Comparison of ENCODE assay signal across 1 cellular context in genomic region chr12:120292661-120293531, GRCh38.
TF ChIP-seq lines count a peak whose summit lies in the region.

TSS of gene RNU4-1 (minus strand) at chr12:120293237.

TF ChIP-seq in HepG2, 621 proteins besides CTCF, POLR2A, EP300 and RAD21 (continued from another document and continues in another):
- TF ChIP-seq ATAD3A (CRISPR knock-in tag; IDR thresholded peaks at IDR 0.05) = no peak
- TF ChIP-seq ZNF441 (CRISPR knock-in tag; IDR thresholded peaks at IDR 0.05; ENCODE audit: borderline replicate concordance) = 0 out of 2 replicates have a peak, but pooled peaks have one; percentile 24
- peak; percentile 82 for TF ChIP-seq THAP11 (CRISPR knock-in tag; IDR thresholded peaks at IDR 0.05)
- TF ChIP-seq REPIN1 (CRISPR knock-in tag; IDR thresholded peaks at IDR 0.05; ENCODE audit: borderline replicate concordance, low read depth) = peak; percentile 82; the same call in 1 of the 2 replicates
- no peak for TF ChIP-seq RBM39 (IDR thresholded peaks at IDR 0.05; ENCODE audit: low read depth, low read length, poor library complexity, severe bottlenecking)
- 0 out of 2 replicates have a peak, but pooled peaks have one; percentile 10 for TF ChIP-seq MAFF (IDR thresholded peaks at IDR 0.05; ENCODE audit: low read depth, low read length)
- peak; percentile 85 for TF ChIP-seq SAP130 (CRISPR knock-in tag; IDR thresholded peaks at IDR 0.05; ENCODE audit: low read depth)
- no peak for TF ChIP-seq SMC3 (IDR thresholded peaks at IDR 0.05; ENCODE audit: low read length)
- no peak for TF ChIP-seq HES4 (CRISPR knock-in tag; IDR thresholded peaks at IDR 0.05; ENCODE audit: borderline replicate concordance)
- TF ChIP-seq MXD1 (CRISPR knock-in tag; IDR thresholded peaks at IDR 0.05) = no peak
- TF ChIP-seq SMARCE1 (IDR thresholded peaks at IDR 0.05; ENCODE audit: borderline replicate concordance) = no peak
- TF ChIP-seq JARID2 (CRISPR knock-in tag; IDR thresholded peaks at IDR 0.05; ENCODE audit: insufficient replicate concordance) = no peak
- TF ChIP-seq PREB (CRISPR knock-in tag; IDR thresholded peaks at IDR 0.05) = no peak
- TF ChIP-seq SRY (CRISPR knock-in tag; IDR thresholded peaks at IDR 0.05) = peak; percentile 59; the same call in 1 of the 2 replicates
- TF ChIP-seq PCBP1 (IDR thresholded peaks at IDR 0.05; ENCODE audit: borderline replicate concordance, low read depth, low read length) = no peak
- TF ChIP-seq LBX2 (CRISPR knock-in tag; IDR thresholded peaks at IDR 0.05; ENCODE audit: borderline replicate concordance) = no peak
- TF ChIP-seq ZNF784 (CRISPR knock-in tag; IDR thresholded peaks at IDR 0.05; ENCODE audit: borderline replicate concordance) = no peak
- TF ChIP-seq ZNF496 (CRISPR knock-in tag; IDR thresholded peaks at IDR 0.05; ENCODE audit: insufficient replicate concordance) = no peak
- no peak for TF ChIP-seq ZNF34 (CRISPR knock-in tag; IDR thresholded peaks at IDR 0.05; ENCODE audit: borderline replicate concordance)
- peak; percentile 94 for TF ChIP-seq HOXA5 (CRISPR knock-in tag; IDR thresholded peaks at IDR 0.05)
- no peak for TF ChIP-seq ZNF879 (CRISPR knock-in tag; IDR thresholded peaks at IDR 0.05)
- TF ChIP-seq FIP1L1 (IDR thresholded peaks at IDR 0.05; ENCODE audit: borderline replicate concordance, insufficient read depth, low read depth, low read length) = no peak
- peak; percentile 63; the same call in 1 of the 2 replicates for TF ChIP-seq ZNF672 (CRISPR knock-in tag; IDR thresholded peaks at IDR 0.05)
- no peak for TF ChIP-seq ZNF615 (CRISPR knock-in tag; IDR thresholded peaks at IDR 0.05; ENCODE audit: borderline replicate concordance)
- TF ChIP-seq SKI (IDR thresholded peaks at IDR 0.05; ENCODE audit: partially characterized antibody) = peak; percentile 18
- no peak; the same call in 1 of the 2 replicates for TF ChIP-seq KAT7 (CRISPR knock-in tag; IDR thresholded peaks at IDR 0.05; ENCODE audit: borderline replicate concordance)
- TF ChIP-seq ZNF549 (CRISPR knock-in tag; IDR thresholded peaks at IDR 0.05) = no peak
- peak; percentile 83 for TF ChIP-seq ZNF264 (CRISPR knock-in tag; IDR thresholded peaks at IDR 0.05)
- peak; percentile 49; the same call in 1 of the 2 replicates for TF ChIP-seq CBFB (CRISPR knock-in tag; IDR thresholded peaks at IDR 0.05)
- TF ChIP-seq PPARG (CRISPR knock-in tag; conservative IDR thresholded peaks at IDR 0.05) = peak; percentile 49; the same call in 1 of the 2 replicates
- TF ChIP-seq ZFYVE20 (CRISPR knock-in tag; IDR thresholded peaks at IDR 0.05; ENCODE audit: borderline replicate concordance, low read depth) = no peak
- TF ChIP-seq TOE1 (CRISPR knock-in tag; IDR thresholded peaks at IDR 0.05) = peak; percentile 97
- TF ChIP-seq PRDM10 (CRISPR knock-in tag; IDR thresholded peaks at IDR 0.05; ENCODE audit: low read depth) = no peak
- TF ChIP-seq KLF12 (CRISPR knock-in tag; IDR thresholded peaks at IDR 0.05; ENCODE audit: borderline replicate concordance) = peak; percentile 88
- peak; percentile 98 for TF ChIP-seq POLR2AphosphoS2 (IDR thresholded peaks at IDR 0.05; ENCODE audit: low read depth, low read length)
- TF ChIP-seq NRL (CRISPR knock-in tag; IDR thresholded peaks at IDR 0.05; ENCODE audit: borderline replicate concordance) = no peak
- TF ChIP-seq ZNF17 (CRISPR knock-in tag; IDR thresholded peaks at IDR 0.05) = no peak
- no peak for TF ChIP-seq ZNF576 (CRISPR knock-in tag; IDR thresholded peaks at IDR 0.05)
- peak; percentile 67 for TF ChIP-seq BCL6 (CRISPR knock-in tag; IDR thresholded peaks at IDR 0.05)
- peak; percentile 15; the same call in 1 of the 2 replicates for TF ChIP-seq ZFP62 (CRISPR knock-in tag; IDR thresholded peaks at IDR 0.05)
- 0 out of 2 replicates have a peak, but pooled peaks have one; percentile 26 for TF ChIP-seq ESRRA (CRISPR knock-in tag; IDR thresholded peaks at IDR 0.05; ENCODE audit: low read depth)
- peak; percentile 58 for TF ChIP-seq SUZ12 (IDR thresholded peaks at IDR 0.05; ENCODE audit: low read depth, low read length)
- peak; percentile 13; the same call in 1 of the 2 replicates for TF ChIP-seq ZFX (CRISPR knock-in tag; IDR thresholded peaks at IDR 0.05; ENCODE audit: low read depth)
- TF ChIP-seq RXRA (CRISPR knock-in tag; IDR thresholded peaks at IDR 0.05) = no peak; the same call in 1 of the 2 replicates
- TF ChIP-seq ZNF44 (CRISPR knock-in tag; IDR thresholded peaks at IDR 0.05) = no peak
- TF ChIP-seq HMG20B (CRISPR knock-in tag; conservative IDR thresholded peaks at IDR 0.05) = no peak; the same call in 1 of the 2 replicates
- no peak for TF ChIP-seq KAT2B (IDR thresholded peaks at IDR 0.05; ENCODE audit: borderline replicate concordance, low read depth, low read length)
- no peak; the same call in 1 of the 2 replicates for TF ChIP-seq ELF1 (CRISPR knock-in tag; IDR thresholded peaks at IDR 0.05)
- no peak for TF ChIP-seq TEAD3 (CRISPR knock-in tag; optimal IDR thresholded peaks at IDR 0.05; ENCODE audit: borderline replicate concordance)
- no peak for TF ChIP-seq IRF9 (CRISPR knock-in tag; IDR thresholded peaks at IDR 0.05; ENCODE audit: borderline replicate concordance)
- no peak for TF ChIP-seq ZNF839 (CRISPR knock-in tag; IDR thresholded peaks at IDR 0.05; ENCODE audit: borderline replicate concordance)
- TF ChIP-seq RCOR2 (CRISPR knock-in tag; IDR thresholded peaks at IDR 0.05) = no peak; the same call in 1 of the 2 replicates
- no peak for TF ChIP-seq ZNF678 (CRISPR knock-in tag; IDR thresholded peaks at IDR 0.05)
- TF ChIP-seq ZNF101 (CRISPR knock-in tag; IDR thresholded peaks at IDR 0.05; ENCODE audit: borderline replicate concordance, low read depth) = no peak
- TF ChIP-seq ZNF816 (CRISPR knock-in tag; IDR thresholded peaks at IDR 0.05; ENCODE audit: borderline replicate concordance) = peak; percentile 67
- TF ChIP-seq MTA3 (CRISPR knock-in tag; IDR thresholded peaks at IDR 0.05) = no peak
- TF ChIP-seq ZNF317 (CRISPR knock-in tag; IDR thresholded peaks at IDR 0.05) = peak; percentile 56; the same call in 1 of the 2 replicates
- TF ChIP-seq HMGXB4 (CRISPR knock-in tag; IDR thresholded peaks at IDR 0.05; ENCODE audit: borderline replicate concordance in 1 of 2, low read depth in 1 of 2) = no peak
- TF ChIP-seq ZNF230 (CRISPR knock-in tag; IDR thresholded peaks at IDR 0.05) = 0 out of 2 replicates have a peak, but pooled peaks have one; percentile 34
- no peak for TF ChIP-seq SYNCRIP (IDR thresholded peaks at IDR 0.05; ENCODE audit: insufficient read depth, low read depth, low read length)
- no peak for TF ChIP-seq HDAC6 (IDR thresholded peaks at IDR 0.05; ENCODE audit: low read depth, low read length)
- no peak for TF ChIP-seq FOXA1 (IDR thresholded peaks at IDR 0.05)
- TF ChIP-seq FOXA1 (CRISPR knock-in tag; IDR thresholded peaks at IDR 0.05) = no peak; the same call in 1 of the 2 replicates
- TF ChIP-seq ZNF567 (CRISPR knock-in tag; IDR thresholded peaks at IDR 0.05; ENCODE audit: borderline replicate concordance) = no peak
- peak; percentile 79; the same call in 1 of the 2 replicates for TF ChIP-seq ZNF512B (CRISPR knock-in tag; IDR thresholded peaks at IDR 0.05; ENCODE audit: borderline replicate concordance)
- TF ChIP-seq ZNF451 (CRISPR knock-in tag; IDR thresholded peaks at IDR 0.05) = 0 out of 2 replicates have a peak, but pooled peaks have one; percentile 34
- TF ChIP-seq ZNF546 (CRISPR knock-in tag; conservative IDR thresholded peaks at IDR 0.05) = no peak
